In the genomic region with DNA sequence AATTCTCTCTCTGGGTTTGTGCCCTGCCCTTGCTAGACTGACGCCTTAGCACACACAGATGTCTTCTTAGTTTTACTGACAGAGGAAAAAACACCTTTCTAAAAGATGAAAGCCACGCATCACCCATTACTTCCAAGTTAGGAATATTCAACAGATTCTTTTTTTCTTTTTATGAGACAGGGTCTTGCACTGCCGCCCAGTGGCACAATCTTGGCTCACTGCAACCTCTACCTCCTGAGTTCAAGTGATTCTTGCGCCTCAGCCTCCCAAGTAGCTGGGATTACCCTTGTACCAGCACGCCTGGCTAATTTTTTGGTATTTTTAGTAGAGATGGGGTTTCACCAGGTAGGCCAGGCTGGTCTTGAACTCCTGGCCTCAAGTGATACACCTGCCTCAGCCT, we compare ENCODE assay signal across 21 cellular contexts.
DNase-seq lines count a peak whose midpoint lies in the region; ATAC-seq, FAIRE-seq and TF ChIP-seq lines count a peak whose summit lies in the region.
"Had no signal": no experiment of that assay in that cellular context is flagged by ENCODE, and none has a peak within 500 bp of the region (broad histone marks: within the 10 kb centered on the region; RNA-seq: fewer than 3 reads in every experiment).

No MANE protein-coding gene starts in this region.

- no peak overlapping the region for H3K4me3 Mint-ChIP-seq in endodermal cell
- H3K4me3 Mint-ChIP-seq: CD4-positive, alpha-beta memory T cell had no signal

- H3F3A ChIP-seq in GM23248 (ENCODE audit: insufficient read depth) = no peaks in the 10 kb centered on the region

- no peaks in the 10 kb centered on the region; a peak in 1 of 5 replicates for H3K36me3 ChIP-seq in HepG2 (replicated peaks in 1 of 2; ENCODE audit: control insufficient read depth in 1 of 2, insufficient read depth in 2 of 2, low read length in 2 of 2)
- H3K36me3 ChIP-seq in right lobe of liver = no peaks in the 10 kb centered on the region
- peaks cover 45% of the 10 kb centered on the region for H3K36me3 ChIP-seq in RWPE2 (ENCODE audit: low read depth)
- peaks cover 48% of the 10 kb centered on the region for H3K36me3 ChIP-seq in endodermal cell (ENCODE audit: control insufficient read depth, insufficient read depth, low read length)
- H3K36me3 ChIP-seq in GM23248 (ENCODE audit: low read depth) = 0 out of 2 replicates have a peak, but pooled peaks cover 6% of the 10 kb centered on the region

- TF ChIP-seq RAD21 in HepG2 (CRISPR knock-in tag; IDR thresholded peaks at IDR 0.05) = no peak

- no peaks in the 10 kb centered on the region for H3K9me3 Mint-ChIP-seq in endodermal cell

- H3K79me2 ChIP-seq in HepG2 (ENCODE audit: insufficient read depth, low read length) (no peaks in the 10 kb centered on the region), GM23248 (ENCODE audit: insufficient read depth) (no peaks in the 10 kb centered on the region)

- no peak for DNase-seq in HepG2 (ENCODE audit: low spot score)
- DNase-seq in right lobe of liver = no peak
- DNase-seq in RWPE2 (ENCODE audit: low spot score) = no peak
- DNase-seq in endodermal cell = no peak
- no peak for DNase-seq in NCI-H1694 (lab: John Stamatoyannopoulos, UW)
- DNase-seq in GM23248 = no peak
- DNase-seq: 8988T; CD4-positive, alpha-beta memory T cell; DMS79 treated with DMSO at 0.1 percent for 48 hours; HCEC 1CT; MV-4-11; NCI-H1417; NCI-H1930; NCI-H2171; NCI-H446; NK-92 treated with Interleukin-12 subunit alpha and Interleukin-12 subunit beta, amount 100 ng/mL, for 24 hours had no signal

- H3K27me3 Mint-ChIP-seq in endodermal cell (ENCODE audit: insufficient read depth) = no peaks in the 10 kb centered on the region
- H3K27me3 Mint-ChIP-seq: CD4-positive, alpha-beta memory T cell had no signal

- BruUV-seq in HepG2 (replicated peaks; lab: Mats Ljungman, UMichigan) = no TSS peak

- H3K4me3 ChIP-seq in HepG2 (replicated peaks in 1 of 3; ENCODE audit: insufficient read depth in 1 of 3, low read depth in 2 of 3, low read length in 3 of 3) = no peak overlapping the region
- H3K4me3 ChIP-seq in right lobe of liver = no peak overlapping the region
- no peak overlapping the region for H3K4me3 ChIP-seq in RWPE2 (ENCODE audit: severe bottlenecking)
- no peak overlapping the region for H3K4me3 ChIP-seq in endodermal cell (ENCODE audit: low read length)
- H3K4me3 ChIP-seq in GM23248 = no peak overlapping the region

- intact Hi-C loops in HepG2 (cut with micrococcal nuclease; ENCODE audit: unreplicated experiment) (no loop called here), right lobe of liver (cut with DNase I) (no loop called here)

- H3K27ac ChIP-seq in HepG2 (ENCODE audit: extremely low read length, insufficient read depth, low read length) (no peak overlapping the region), right lobe of liver (no peak overlapping the region), RWPE2 (ENCODE audit: poor library complexity, severe bottlenecking) (no peak overlapping the region), endodermal cell (ENCODE audit: low read depth, low read length) (no peak overlapping the region), GM23248 (no peak overlapping the region)

- H3K9me3 ChIP-seq in HepG2 (ENCODE audit: low read length) = no peaks in the 10 kb centered on the region
- no peaks in the 10 kb centered on the region for H3K9me3 ChIP-seq in right lobe of liver
- H3K9me3 ChIP-seq in RWPE2 (ENCODE audit: severe bottlenecking) = no peaks in the 10 kb centered on the region
- no peaks in the 10 kb centered on the region for H3K9me3 ChIP-seq in endodermal cell (ENCODE audit: control insufficient read depth, low read length)
- H3K9me3 ChIP-seq in GM23248 (ENCODE audit: low read depth) = no peaks in the 10 kb centered on the region

- TF ChIP-seq CTCF in HepG2 (CRISPR knock-in tag; IDR thresholded peaks at IDR 0.05) = no peak
- no peak for TF ChIP-seq CTCF in right lobe of liver (IDR thresholded peaks at IDR 0.05)
- TF ChIP-seq CTCF in RWPE2 (IDR thresholded peaks at IDR 0.05; ENCODE audit: poor library complexity, severe bottlenecking) = peak; percentile 10
- TF ChIP-seq CTCF in endodermal cell (conservative IDR thresholded peaks at IDR 0.05) = peak; percentile 19

- peak overlapping the region; percentile 8 for H3K27ac Mint-ChIP-seq in endodermal cell
- H3K27ac Mint-ChIP-seq: CD4-positive, alpha-beta memory T cell had no signal

- H3K27me3 ChIP-seq in HepG2 (ENCODE audit: control insufficient read depth in 1 of 2, insufficient read depth in 2 of 2, low read length in 2 of 2) = no peaks in the 10 kb centered on the region
- H3K27me3 ChIP-seq in right lobe of liver = no peaks in the 10 kb centered on the region
- no peaks in the 10 kb centered on the region for H3K27me3 ChIP-seq in RWPE2 (ENCODE audit: insufficient read depth, poor library complexity, severe bottlenecking)
- no peaks in the 10 kb centered on the region for H3K27me3 ChIP-seq in endodermal cell (ENCODE audit: control insufficient read depth, insufficient read depth, low read length, poor library complexity, severe bottlenecking)
- no peaks in the 10 kb centered on the region for H3K27me3 ChIP-seq in GM23248 (replicated peaks; ENCODE audit: insufficient read depth)

- no peak overlapping the region for H2AFZ ChIP-seq in HepG2 (ENCODE audit: low read length)
- no peak overlapping the region for H2AFZ ChIP-seq in GM23248

- no peak overlapping the region for H3K4me2 ChIP-seq in HepG2 (ENCODE audit: low read depth, low read length)
- H3K4me2 ChIP-seq in GM23248 (ENCODE audit: unreplicated experiment) = no peak overlapping the region

- H3K4me1 ChIP-seq in HepG2 (ENCODE audit: insufficient read depth, low read length) (peaks cover 22% of the 10 kb centered on the region), right lobe of liver (no peaks in the 10 kb centered on the region), RWPE2 (ENCODE audit: insufficient read depth, poor library complexity, severe bottlenecking) (no peaks in the 10 kb centered on the region), endodermal cell (ENCODE audit: control insufficient read depth, insufficient read depth, low read length) (peaks cover 10% of the 10 kb centered on the region), GM23248 (ENCODE audit: insufficient read depth) (no peaks in the 10 kb centered on the region)

- POLR2A ChIA-PET in HepG2 (lab: Yijun Ruan, JAX) = no interaction called here

- no peaks in the 10 kb centered on the region for H3K9me2 ChIP-seq in GM23248 (ENCODE audit: insufficient read depth)

- no peak for FAIRE-seq in HepG2 (lab: Jason Lieb, UNC)
- FAIRE-seq: GM19239 had no signal

- H3K9ac ChIP-seq in HepG2 (ENCODE audit: insufficient read depth, low read depth, low read length) (no peak overlapping the region), endodermal cell (ENCODE audit: extremely low read depth, low read length, poor library complexity, severe bottlenecking) (no peak overlapping the region), GM23248 (no peak overlapping the region)

- WGBS in HepG2 (ENCODE audit: low lambda C conversion rate) = 65% methylated on average over 5 of the region's 5 CpGs
- WGBS in right lobe of liver (ENCODE audit: insufficient coverage, low coverage, low lambda C conversion rate, missing lambda C conversion rate) = 93% methylated on average over 5 of the region's 5 CpGs
- WGBS in endodermal cell (ENCODE audit: insufficient coverage in 1 of 2, insufficient read length in 1 of 2), 2 experiments = 92 to 96% methylated on average over 4 to 5 of the region's 5 CpGs
- 96 to 98% methylated on average over 5 of the region's 5 CpGs for WGBS in GM23248 (ENCODE audit: low coverage in 1 of 2, low lambda C conversion rate in 2 of 2, missing lambda C conversion rate in 2 of 2), 2 experiments

- peaks cover 46% of the 10 kb centered on the region for H3K4me1 Mint-ChIP-seq in endodermal cell

- TF ChIP-seq POLR2A in HepG2 (IDR thresholded peaks at IDR 0.05; ENCODE audit: insufficient read depth in 1 of 2, low read depth in 2 of 2, low read length in 2 of 2) (no peak), right lobe of liver (IDR thresholded peaks at IDR 0.05) (no peak)

- CTCF ChIA-PET in HepG2 (lab: Yijun Ruan, JAX; ENCODE audit: low intra/inter-chr PET ratio, low total read pairs) = no interaction called here

- H3K36me3 Mint-ChIP-seq in endodermal cell (ENCODE audit: low read depth) = peaks cover 37% of the 10 kb centered on the region

- in situ Hi-C loops in HepG2 (cut with HindIII; ENCODE audit: extremely low pct_ligation_motif_present, low pct_unique_long_range_greater_than_20kb) = no loop called here
- in situ Hi-C loops in GM23248 (cut with MboI) = no loop called here

- no peak for ATAC-seq in HepG2
- no peak for ATAC-seq in right lobe of liver
- no peak for ATAC-seq in RWPE2 (ENCODE audit: low read depth)
- ATAC-seq in GM18873 (IDR thresholded peaks at IDR 0.05; ENCODE audit: low FRiP score, unreplicated experiment) = no peak
- no peak for ATAC-seq in GM18519 (IDR thresholded peaks at IDR 0.05; ENCODE audit: low FRiP score, unreplicated experiment)
- ATAC-seq: Panc1, Right ventricle myocardium inferior had no signal

- no peak for TF ChIP-seq EP300 in HepG2 (IDR thresholded peaks at IDR 0.05; ENCODE audit: low read depth in 2 of 2, low read length in 2 of 2)
- TF ChIP-seq EP300 in HepG2 (CRISPR knock-in tag; IDR thresholded peaks at IDR 0.05; ENCODE audit: borderline replicate concordance) = no peak

- H4K20me1 ChIP-seq in HepG2 (ENCODE audit: insufficient read depth, low read length) = no peaks in the 10 kb centered on the region
- no peaks in the 10 kb centered on the region for H4K20me1 ChIP-seq in GM23248 (ENCODE audit: insufficient read depth)

TF ChIP-seq in HepG2, 621 proteins besides CTCF, POLR2A, EP300 and RAD21:
- TF ChIP-seq STAG1 (CRISPR knock-in tag; IDR thresholded peaks at IDR 0.05) (peak; percentile 21; the same call in 1 of the 2 replicates), HDAC1 (CRISPR knock-in tag; IDR thresholded peaks at IDR 0.05) (no peak)

Comparison
In these comparisons a context has a peak if more than half of its experiments do, and no peak if none do; other contexts are left out.
1. CTCF ChIP-seq: peak in RWPE2 (single experiment) and endodermal cell (single experiment); none in HepG2 (single experiment) and right lobe of liver (0 of 4).